26 cellular contexts compared by ENCODE assay signal in genomic region chr1:69086148-69086547, GRCh38.
"Had no signal": no experiment of that assay in that cellular context is flagged by ENCODE, and none has a peak within 500 bp of the region (broad histone marks: within the 10 kb centered on the region; RNA-seq: fewer than 3 reads in every experiment).

No MANE protein-coding gene starts in this region.

- H3K4me2 ChIP-seq: hepatocyte had no signal

- H3K27me3 Mint-ChIP-seq: dendritic cell treated with granulocyte-macrophage colony-stimulating factor and Interleukin-4, amounts not matched to agents 40 ng/mL and 50 ng/mL, for 4 days; effector memory CD8-positive, alpha-beta T cell had no signal

- H2AFZ ChIP-seq: hepatocyte had no signal

- H3K27me3 ChIP-seq: dorsolateral prefrontal cortex, esophagus muscularis mucosa, esophagus squamous epithelium, gastrocnemius medialis, gastroesophageal sphincter, heart left ventricle, heart right ventricle, hepatocyte had no signal

- DNase-seq: cortex of kidney; dermis blood vessel endothelial cell; dorsolateral prefrontal cortex; effector CD4-positive, alpha-beta T cell; effector CD8-positive, alpha-beta T cell; effector memory CD4-positive, alpha-beta T cell; effector memory CD8-positive, alpha-beta T cell; endodermal cell; erythroblast; esophagus squamous epithelium; foreskin fibroblast; foreskin keratinocyte; foreskin melanocyte; gastrocnemius medialis; glutamatergic neuron; head of caudate nucleus; heart left ventricle; heart right ventricle; hippocampal formation had no signal

- H3K79me2 ChIP-seq: hepatocyte had no signal

- H3K27ac ChIP-seq: coronary artery, dorsolateral prefrontal cortex, epithelial cell of prostate, esophagus muscularis mucosa, esophagus squamous epithelium, foreskin keratinocyte, gastrocnemius medialis, gastroesophageal sphincter, heart left ventricle, heart right ventricle, hepatocyte had no signal

- H3K36me3 ChIP-seq: esophagus muscularis mucosa, esophagus squamous epithelium, gastrocnemius medialis, gastroesophageal sphincter, heart left ventricle, heart right ventricle had no signal

- ATAC-seq: effector memory CD8-positive, alpha-beta T cell; esophagus mucosa; foreskin keratinocyte; gastrocnemius medialis; gastroesophageal sphincter; heart left ventricle; heart right ventricle had no signal

- H3K4me3 Mint-ChIP-seq: dendritic cell treated with granulocyte-macrophage colony-stimulating factor and Interleukin-4, amounts not matched to agents 40 ng/mL and 50 ng/mL, for 4 days; effector memory CD8-positive, alpha-beta T cell; endodermal cell had no signal

- H3K4me3 ChIP-seq: coronary artery, dorsolateral prefrontal cortex, esophagus muscularis mucosa, esophagus squamous epithelium, gastrocnemius medialis, gastroesophageal sphincter, heart left ventricle, heart right ventricle, hepatocyte had no signal

- H3K9me3 ChIP-seq: esophagus squamous epithelium, gastrocnemius medialis had no signal

- H3K27ac Mint-ChIP-seq: dendritic cell treated with granulocyte-macrophage colony-stimulating factor and Interleukin-4, amounts not matched to agents 40 ng/mL and 50 ng/mL, for 4 days; effector memory CD8-positive, alpha-beta T cell; endodermal cell had no signal

- H3K4me1 ChIP-seq: esophagus muscularis mucosa, foreskin keratinocyte, gastrocnemius medialis, gastroesophageal sphincter, heart right ventricle had no signal
